In the genomic region with DNA sequence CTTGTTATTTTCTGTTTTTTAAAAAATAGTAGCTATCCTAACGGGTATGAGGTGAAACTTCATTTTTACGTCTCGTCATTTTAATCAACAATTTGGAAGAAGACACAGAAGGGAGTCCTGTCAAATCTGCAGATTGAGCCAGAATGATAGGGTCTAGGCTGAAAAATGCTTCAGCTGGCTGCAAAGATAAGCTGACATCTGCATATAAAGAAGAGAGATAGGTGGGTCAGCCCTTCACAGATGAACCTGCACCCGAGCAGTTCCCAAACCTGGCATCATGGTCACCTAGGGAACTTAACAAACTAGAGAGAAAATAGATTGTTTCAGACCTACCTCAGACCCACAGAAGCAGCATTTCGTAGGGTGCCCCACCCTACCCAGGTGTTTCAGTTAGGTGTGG, we compare ENCODE assay signal across 1 cellular context.
TF ChIP-seq lines count a peak whose summit lies in the region.

No MANE protein-coding gene starts in this region.

TF ChIP-seq in SK-N-SH, 30 proteins besides CTCF, POLR2A, EP300 and RAD21 (continued from another document):
- TF ChIP-seq, protein P1, sequence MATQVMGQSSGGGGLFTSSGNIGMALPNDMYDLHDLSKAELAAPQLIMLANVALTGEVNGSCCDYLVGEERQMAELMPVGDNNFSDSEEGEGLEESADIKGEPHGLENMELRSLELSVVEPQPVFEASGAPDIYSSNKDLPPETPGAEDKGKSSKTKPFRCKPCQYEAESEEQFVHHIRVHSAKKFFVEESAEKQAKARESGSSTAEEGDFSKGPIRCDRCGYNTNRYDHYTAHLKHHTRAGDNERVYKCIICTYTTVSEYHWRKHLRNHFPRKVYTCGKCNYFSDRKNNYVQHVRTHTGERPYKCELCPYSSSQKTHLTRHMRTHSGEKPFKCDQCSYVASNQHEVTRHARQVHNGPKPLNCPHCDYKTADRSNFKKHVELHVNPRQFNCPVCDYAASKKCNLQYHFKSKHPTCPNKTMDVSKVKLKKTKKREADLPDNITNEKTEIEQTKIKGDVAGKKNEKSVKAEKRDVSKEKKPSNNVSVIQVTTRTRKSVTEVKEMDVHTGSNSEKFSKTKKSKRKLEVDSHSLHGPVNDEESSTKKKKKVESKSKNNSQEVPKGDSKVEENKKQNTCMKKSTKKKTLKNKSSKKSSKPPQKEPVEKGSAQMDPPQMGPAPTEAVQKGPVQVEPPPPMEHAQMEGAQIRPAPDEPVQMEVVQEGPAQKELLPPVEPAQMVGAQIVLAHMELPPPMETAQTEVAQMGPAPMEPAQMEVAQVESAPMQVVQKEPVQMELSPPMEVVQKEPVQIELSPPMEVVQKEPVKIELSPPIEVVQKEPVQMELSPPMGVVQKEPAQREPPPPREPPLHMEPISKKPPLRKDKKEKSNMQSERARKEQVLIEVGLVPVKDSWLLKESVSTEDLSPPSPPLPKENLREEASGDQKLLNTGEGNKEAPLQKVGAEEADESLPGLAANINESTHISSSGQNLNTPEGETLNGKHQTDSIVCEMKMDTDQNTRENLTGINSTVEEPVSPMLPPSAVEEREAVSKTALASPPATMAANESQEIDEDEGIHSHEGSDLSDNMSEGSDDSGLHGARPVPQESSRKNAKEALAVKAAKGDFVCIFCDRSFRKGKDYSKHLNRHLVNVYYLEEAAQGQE (IDR thresholded peaks at IDR 0.05; ENCODE audit: low read depth, low read length) = no peak
- no peak for TF ChIP-seq ELF1 (IDR thresholded peaks at IDR 0.05)
- no peak for TF ChIP-seq FOXJ3 (CRISPR knock-in tag; IDR thresholded peaks at IDR 0.05)
- no peak for TF ChIP-seq MXI1 (IDR thresholded peaks at IDR 0.05; ENCODE audit: low read depth, low read length)
- TF ChIP-seq GABPA (IDR thresholded peaks at IDR 0.05; ENCODE audit: low read depth) = no peak
- TF ChIP-seq, protein P2, sequence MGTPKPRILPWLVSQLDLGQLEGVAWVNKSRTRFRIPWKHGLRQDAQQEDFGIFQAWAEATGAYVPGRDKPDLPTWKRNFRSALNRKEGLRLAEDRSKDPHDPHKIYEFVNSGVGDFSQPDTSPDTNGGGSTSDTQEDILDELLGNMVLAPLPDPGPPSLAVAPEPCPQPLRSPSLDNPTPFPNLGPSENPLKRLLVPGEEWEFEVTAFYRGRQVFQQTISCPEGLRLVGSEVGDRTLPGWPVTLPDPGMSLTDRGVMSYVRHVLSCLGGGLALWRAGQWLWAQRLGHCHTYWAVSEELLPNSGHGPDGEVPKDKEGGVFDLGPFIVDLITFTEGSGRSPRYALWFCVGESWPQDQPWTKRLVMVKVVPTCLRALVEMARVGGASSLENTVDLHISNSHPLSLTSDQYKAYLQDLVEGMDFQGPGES (IDR thresholded peaks at IDR 0.05; ENCODE audit: low read depth, low read length) = no peak
- no peak for TF ChIP-seq GATA2 (CRISPR knock-in tag; IDR thresholded peaks at IDR 0.05)
- TF ChIP-seq YY1 (IDR thresholded peaks at IDR 0.05; ENCODE audit: low read depth) = no peak
- TF ChIP-seq SMC3 (IDR thresholded peaks at IDR 0.05; ENCODE audit: low read depth, low read length) = no peak
- no peak for TF ChIP-seq MEF2A (IDR thresholded peaks at IDR 0.05; ENCODE audit: borderline replicate concordance, low read depth)
- TF ChIP-seq, protein P3, sequence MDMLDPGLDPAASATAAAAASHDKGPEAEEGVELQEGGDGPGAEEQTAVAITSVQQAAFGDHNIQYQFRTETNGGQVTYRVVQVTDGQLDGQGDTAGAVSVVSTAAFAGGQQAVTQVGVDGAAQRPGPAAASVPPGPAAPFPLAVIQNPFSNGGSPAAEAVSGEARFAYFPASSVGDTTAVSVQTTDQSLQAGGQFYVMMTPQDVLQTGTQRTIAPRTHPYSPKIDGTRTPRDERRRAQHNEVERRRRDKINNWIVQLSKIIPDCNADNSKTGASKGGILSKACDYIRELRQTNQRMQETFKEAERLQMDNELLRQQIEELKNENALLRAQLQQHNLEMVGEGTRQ (IDR thresholded peaks at IDR 0.05; ENCODE audit: borderline replicate concordance, low read depth, low read length) = no peak
